In the genomic region with DNA sequence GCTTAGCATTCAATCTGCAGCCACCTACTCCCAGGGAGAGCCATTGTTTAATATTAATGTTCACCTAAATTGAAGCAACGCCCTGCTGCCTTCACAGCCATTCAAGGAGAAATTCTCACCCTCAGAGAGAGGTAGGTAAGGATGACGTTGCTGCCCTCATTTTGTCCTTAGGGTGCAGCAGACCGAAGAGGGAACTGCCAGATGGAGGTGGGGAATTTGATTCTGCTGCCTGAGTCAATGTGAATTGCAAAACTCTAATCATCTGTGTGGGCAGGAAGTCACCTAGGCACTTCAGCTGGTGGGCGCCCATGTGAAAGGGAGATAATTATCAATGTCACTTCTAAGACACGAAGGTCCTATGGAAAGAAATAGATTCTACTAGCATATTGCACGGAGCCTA, we compare ENCODE assay signal across 21 cellular contexts.
DNase-seq lines count a peak whose midpoint lies in the region; ATAC-seq, FAIRE-seq and TF ChIP-seq lines count a peak whose summit lies in the region.
"Had no signal": no experiment of that assay in that cellular context is flagged by ENCODE, and none has a peak within 500 bp of the region (broad histone marks: within the 10 kb centered on the region; RNA-seq: fewer than 3 reads in every experiment).

No MANE protein-coding gene starts in this region.

- H3K4me3 Mint-ChIP-seq in GM23338, result no peak overlapping the region
- H3K4me3 Mint-ChIP-seq: CD8-positive, alpha-beta memory T cell; memory B cell; naive thymus-derived CD4-positive, alpha-beta T cell; stimulated activated naive B cell treated with anti-CD40 and anti-IgM and Interleukin-4, amounts not matched to agents 10 μg/mL and 1 μg/mL and 100 μg/mL, for 72 hours had no signal

- H3K4me1 ChIP-seq in GM23338 (ENCODE audit: insufficient read depth) (peaks cover 3% of the 10 kb centered on the region; the same call in 1 of the 2 replicates), H1 (replicated peaks in 1 of 4; ENCODE audit: control insufficient read depth in 3 of 4, insufficient read depth in 4 of 4, low read length in 3 of 4) (peaks cover 0 to 5% (median 0%) of the 10 kb centered on the region in 4 experiments; a peak in 3 of 7 replicates), testis (no peaks in the 10 kb centered on the region)
- H3K4me1 ChIP-seq: foreskin keratinocyte, thyroid gland had no signal

- no peak for TF ChIP-seq CTCF in GM23338 (conservative IDR thresholded peaks at IDR 0.05; ENCODE audit: low read depth in 2 of 2)
- TF ChIP-seq CTCF in H1 (IDR thresholded peaks at IDR 0.05; ENCODE audit: control extremely low read depth in 1 of 3, insufficient read depth in 1 of 3, low read depth in 1 of 3, low read length in 3 of 3), result no peak
- no peak for TF ChIP-seq CTCF in neural cell (IDR thresholded peaks at IDR 0.05; ENCODE audit: poor library complexity, severe bottlenecking)
- TF ChIP-seq CTCF in testis (IDR thresholded peaks at IDR 0.05), result no peak

- no peak overlapping the region for H2BK120ac ChIP-seq in H1 (replicated peaks; ENCODE audit: low read depth, low read length)

- no peak overlapping the region for H4K8ac ChIP-seq in H1 (ENCODE audit: extremely low read depth, insufficient read depth, low read length)

- no peaks in the 10 kb centered on the region for H3K9me3 Mint-ChIP-seq in GM23338
- H3K9me3 Mint-ChIP-seq: CD8-positive, alpha-beta memory T cell; stimulated activated naive B cell treated with anti-CD40 and anti-IgM and Interleukin-4, amounts not matched to agents 10 μg/mL and 1 μg/mL and 100 μg/mL, for 72 hours had no signal

- DNase-seq in GM23338 (ENCODE audit: low spot score), result peak; percentile 10
- DNase-seq in NCI-H69 (lab: John Stamatoyannopoulos, UW), result peak; percentile 5
- DNase-seq in H1 (ENCODE audit: low read depth in 1 of 2, low spot score in 2 of 2), result no peak
- DNase-seq in testis, result no peak
- DNase-seq: activated naive CD4-positive, alpha-beta T cell treated with anti-CD3 and anti-CD28 coated beads, Interleukin-2, amount 50 U/mL, for 16 hours; CD8-positive, alpha-beta memory T cell; DND-41; erythroblast; foreskin keratinocyte; kidney; naive thymus-derived CD4-positive, alpha-beta T cell; RPMI8226; SK-N-SH; stimulated activated naive B cell treated with anti-CD40 and anti-IgM and Interleukin-4, amounts not matched to agents 10 μg/mL and 1 μg/mL and 100 μg/mL, for 72 hours; T1000; thyroid gland had no signal

- FAIRE-seq in H1 (lab: Jason Lieb, UNC), result no peak
- FAIRE-seq: kidney had no signal

- no peaks in the 10 kb centered on the region for H3F3A ChIP-seq in GM23338 (replicated peaks; ENCODE audit: low read depth)
- H3F3A ChIP-seq in neural cell (ENCODE audit: insufficient read depth, low read length, poor library complexity, severe bottlenecking), result no peaks in the 10 kb centered on the region

- H3K18ac ChIP-seq in H1 (ENCODE audit: extremely low read depth, low read length), result no peak overlapping the region; the same call in 1 of the 2 replicates

- H4K20me1 ChIP-seq in GM23338 (replicated peaks; ENCODE audit: insufficient read depth), result no peaks in the 10 kb centered on the region
- no peaks in the 10 kb centered on the region for H4K20me1 ChIP-seq in H1 (replicated peaks in 1 of 2; ENCODE audit: control insufficient read depth in 1 of 2, insufficient read depth in 2 of 2, low read length in 2 of 2)
- H4K20me1 ChIP-seq in neural cell (ENCODE audit: insufficient read depth), result no peaks in the 10 kb centered on the region

- H3K36me3 Mint-ChIP-seq in GM23338 (ENCODE audit: low read depth), result no peaks in the 10 kb centered on the region
- H3K36me3 Mint-ChIP-seq: CD8-positive, alpha-beta memory T cell; memory B cell; naive thymus-derived CD4-positive, alpha-beta T cell; stimulated activated naive B cell treated with anti-CD40 and anti-IgM and Interleukin-4, amounts not matched to agents 10 μg/mL and 1 μg/mL and 100 μg/mL, for 72 hours had no signal

- TF ChIP-seq RAD21 in H1 (IDR thresholded peaks at IDR 0.05 in 1 of 2, conservative IDR thresholded peaks at IDR 0.05 in 1 of 2; ENCODE audit: low read depth in 2 of 2, low read length in 2 of 2), result no peak
- no peak for TF ChIP-seq RAD21 in neural cell (conservative IDR thresholded peaks at IDR 0.05)

- no peak overlapping the region for H2AK5ac ChIP-seq in H1 (ENCODE audit: low read depth, low read length)

- H3K9me3 ChIP-seq in H1 (ENCODE audit: insufficient read depth in 2 of 2, low read depth in 1 of 2, low read length in 1 of 2) (no peaks in the 10 kb centered on the region), neural cell (ENCODE audit: low read length) (no peaks in the 10 kb centered on the region), testis (no peaks in the 10 kb centered on the region)
- H3K9me3 ChIP-seq: SK-N-SH, thyroid gland had no signal

- H4K5ac ChIP-seq in H1 (ENCODE audit: insufficient read length, low read depth, low read length), result no peak overlapping the region

- peak overlapping the region; percentile 12; the same call in 1 of the 2 replicates for H2AFZ ChIP-seq in GM23338
- H2AFZ ChIP-seq in H1 (ENCODE audit: low read length), result 0 out of 2 replicates have a peak overlapping the region, but pooled peaks have one; percentile 9
- no peak overlapping the region for H2AFZ ChIP-seq in neural cell (ENCODE audit: low read depth, low read length)

- H3K9me2 ChIP-seq in GM23338 (ENCODE audit: insufficient read depth), result 0 out of 2 replicates have a peak, but pooled peaks cover 4% of the 10 kb centered on the region
- H3K9me2 ChIP-seq in neural cell (ENCODE audit: insufficient read depth, low read length), result no peaks in the 10 kb centered on the region
- H3K9me2 ChIP-seq: SK-N-SH had no signal

- H3K23ac ChIP-seq in H1 (ENCODE audit: insufficient read length), result no peak overlapping the region

- H3K79me1 ChIP-seq in H1 (ENCODE audit: low read depth, low read length), result no peaks in the 10 kb centered on the region

- H3K4me2 ChIP-seq in GM23338 (no peak overlapping the region), H1 (ENCODE audit: insufficient read depth in 1 of 2, low read depth in 2 of 2, low read length in 2 of 2) (no peak overlapping the region), neural cell (ENCODE audit: low read length) (no peak overlapping the region)
- H3K4me2 ChIP-seq: SK-N-SH had no signal

- H3K23me2 ChIP-seq in H1 (ENCODE audit: low read depth, low read length), result no peaks in the 10 kb centered on the region

- intact Hi-C loops in testis (cut with DNase I; ENCODE audit: low total_unique reads), result no loop called here

- TF ChIP-seq EP300 in H1 (IDR thresholded peaks at IDR 0.05; ENCODE audit: borderline replicate concordance in 1 of 2, low read depth in 2 of 2, low read length in 2 of 2) (no peak), neural cell (conservative IDR thresholded peaks at IDR 0.05; ENCODE audit: poor library complexity, severe bottlenecking) (no peak)

- no peak overlapping the region for H2BK15ac ChIP-seq in H1 (ENCODE audit: low read length)

- H3K4me1 Mint-ChIP-seq in GM23338, result peaks cover 15% of the 10 kb centered on the region
- H3K4me1 Mint-ChIP-seq: memory B cell; naive thymus-derived CD4-positive, alpha-beta T cell; stimulated activated naive B cell treated with anti-CD40 and anti-IgM and Interleukin-4, amounts not matched to agents 10 μg/mL and 1 μg/mL and 100 μg/mL, for 72 hours had no signal

- 79% methylated on average over 6 of the region's 6 CpGs; no CpG with 5 or more reads in 1 of the 2 experiments for WGBS in H1 (ENCODE audit: extremely low coverage in 1 of 2, insufficient coverage in 1 of 2, insufficient read length in 1 of 2, insufficient replicate concordance in 2 of 2, low coverage in 1 of 2, low lambda C conversion rate in 2 of 2, missing lambda C conversion rate in 1 of 2), 2 experiments
- WGBS in testis, 2 donors, result 70% methylated on average over 6 of the region's 6 CpGs

- H3K14ac ChIP-seq in H1 (ENCODE audit: insufficient read length), result no peak overlapping the region

- no peak; the same call in 2 of the 3 replicates for ATAC-seq in GM23338
- ATAC-seq in GM18870 (IDR thresholded peaks at IDR 0.05; ENCODE audit: unreplicated experiment), result no peak
- ATAC-seq in HG02798 (IDR thresholded peaks at IDR 0.05; ENCODE audit: poor library complexity, unreplicated experiment), result no peak
- ATAC-seq: foreskin keratinocyte; HCT116; naive thymus-derived CD4-positive, alpha-beta T cell; stimulated activated naive B cell treated with anti-CD40 and anti-IgM and Interleukin-4, amounts not matched to agents 10 μg/mL and 1 μg/mL and 100 μg/mL, for 72 hours had no signal

- no peaks in the 10 kb centered on the region for H3K79me2 ChIP-seq in GM23338 (replicated peaks; ENCODE audit: insufficient read depth)
- H3K79me2 ChIP-seq in H1 (ENCODE audit: control insufficient read depth in 1 of 2, insufficient read depth in 2 of 2, low read length in 2 of 2), result no peaks in the 10 kb centered on the region
- H3K79me2 ChIP-seq in neural cell (replicated peaks; ENCODE audit: insufficient read depth, low read length), result no peaks in the 10 kb centered on the region

- POLR2A ChIA-PET in H1 (lab: Charles Lee; ENCODE audit: partially characterized antibody), result no interaction called here

- TF ChIP-seq POLR2A in H1 (IDR thresholded peaks at IDR 0.05; ENCODE audit: control extremely low read depth in 1 of 2, low read depth in 2 of 2, low read length in 2 of 2) (no peak), testis (IDR thresholded peaks at IDR 0.05) (no peak)

- no peak overlapping the region for H3K56ac ChIP-seq in H1 (replicated peaks; ENCODE audit: insufficient read length, low read depth, low read length)

- H3K27me3 ChIP-seq in GM23338 (ENCODE audit: insufficient read depth), result no peaks in the 10 kb centered on the region
- no peaks in the 10 kb centered on the region for H3K27me3 ChIP-seq in H1 (replicated peaks in 1 of 4; ENCODE audit: control insufficient read depth in 3 of 4, extremely low read depth in 1 of 4, insufficient read depth in 3 of 4, low read length in 3 of 4)
- no peaks in the 10 kb centered on the region for H3K27me3 ChIP-seq in neural cell (ENCODE audit: insufficient read depth, low read depth, low read length)
- no peaks in the 10 kb centered on the region for H3K27me3 ChIP-seq in testis
- H3K27me3 ChIP-seq: thyroid gland had no signal

- H3K27ac ChIP-seq in GM23338 (ENCODE audit: low read depth) (no peak overlapping the region), H1 (ENCODE audit: low read depth, low read length) (no peak overlapping the region), neural cell (ENCODE audit: low read length) (peak overlapping the region; percentile 48), testis (no peak overlapping the region)
- H3K27ac ChIP-seq: foreskin keratinocyte, thyroid gland had no signal

- H3K36me3 ChIP-seq in GM23338 (ENCODE audit: insufficient read depth) (no peaks in the 10 kb centered on the region), H1 (ENCODE audit: control insufficient read depth in 2 of 4, insufficient read depth in 4 of 4, low read length in 3 of 4) (no peaks in the 10 kb centered on the region), neural cell (ENCODE audit: insufficient read depth, low read length) (no peaks in the 10 kb centered on the region), testis (ENCODE audit: low read depth, missing control alignments) (no peaks in the 10 kb centered on the region)
- H3K36me3 ChIP-seq: thyroid gland had no signal

- no peak overlapping the region for H4K91ac ChIP-seq in H1 (replicated peaks; ENCODE audit: insufficient read length, low read length)

- no peak overlapping the region for H3K4me3 ChIP-seq in GM23338
- H3K4me3 ChIP-seq in H1 (ENCODE audit: extremely low read depth in 1 of 4, insufficient read depth in 2 of 4, low read depth in 3 of 4, low read length in 4 of 4), result no peak overlapping the region
- no peak overlapping the region for H3K4me3 ChIP-seq in neural cell (ENCODE audit: low read length)
- no peak overlapping the region for H3K4me3 ChIP-seq in testis
- H3K4me3 ChIP-seq: thyroid gland had no signal

- H3K9ac ChIP-seq in H1 (replicated peaks in 1 of 4; ENCODE audit: extremely low read depth in 1 of 4, low read depth in 3 of 4, low read length in 3 of 4) (no peak overlapping the region), neural cell (ENCODE audit: low read length) (no peak overlapping the region)
- H3K9ac ChIP-seq: SK-N-SH had no signal

- CTCF ChIA-PET in H1 (lab: Charles Lee; ENCODE audit: partially characterized antibody), result interaction anchor here (0.9 kb wide), 1 partner anchor 9 kb away, joined by 4 read pairs; no protein-coding TSS in a partner anchor

- H2BK20ac ChIP-seq in H1 (ENCODE audit: low read length), result no peak overlapping the region

- peak overlapping the region; percentile 6 for H3K27ac Mint-ChIP-seq in GM23338
- H3K27ac Mint-ChIP-seq: CD8-positive, alpha-beta memory T cell; memory B cell; stimulated activated naive B cell treated with anti-CD40 and anti-IgM and Interleukin-4, amounts not matched to agents 10 μg/mL and 1 μg/mL and 100 μg/mL, for 72 hours had no signal

- no peak overlapping the region for H2BK5ac ChIP-seq in H1 (ENCODE audit: low read depth, low read length)

- no peak overlapping the region for H3K4ac ChIP-seq in H1 (replicated peaks; ENCODE audit: insufficient read length, low read depth, low read length)

- H2BK12ac ChIP-seq in H1 (ENCODE audit: low read depth, low read length), result no peak overlapping the region

- H3K27me3 Mint-ChIP-seq in GM23338 (ENCODE audit: insufficient read depth, low read depth, poor library complexity), result no peaks in the 10 kb centered on the region
- H3K27me3 Mint-ChIP-seq: stimulated activated naive B cell treated with anti-CD40 and anti-IgM and Interleukin-4, amounts not matched to agents 10 μg/mL and 1 μg/mL and 100 μg/mL, for 72 hours had no signal

Comparison
In these comparisons a context has a peak if more than half of its experiments do, and no peak if none do; other contexts are left out.
1. DNase-seq: peak in GM23338 (single experiment) and NCI-H69 (single experiment); none in H1 (0 of 2) and testis (single experiment).